In genomic region chr19:45717983-45718650, GRCh38 we compare ENCODE assay signal across 7 cellular contexts. TPM values are rescaled to one million over a fixed set of nuclear protein-coding genes. Genes with fewer than 3 reads are reported as not detected.
DNase-seq lines count a peak whose midpoint lies in the region; ATAC-seq and TF ChIP-seq lines count a peak whose summit lies in the region.
"Had no signal": no experiment of that assay in that cellular context is flagged by ENCODE, and none has a peak within 500 bp of the region (broad histone marks: within the 10 kb centered on the region; RNA-seq: fewer than 3 reads in every experiment).

No MANE protein-coding gene starts in this region.

- H3K4me3 ChIP-seq in left ventricle myocardium inferior (peak overlapping the region; percentile 75), transverse colon (peak overlapping the region; percentile 28 to 79 (median 60))

- H3K4me1 ChIP-seq in left ventricle myocardium inferior (peaks cover 30% of the 10 kb centered on the region), transverse colon (peaks cover 11 to 46% (median 24%) of the 10 kb centered on the region in 4 donors)

- no peak for ATAC-seq in GM21717 (IDR thresholded peaks at IDR 0.05; ENCODE audit: unreplicated experiment)

- intact Hi-C loops in left ventricle myocardium inferior (cut with micrococcal nuclease) (no loop called here), transverse colon (cut with DNase I; ENCODE audit: low total_unique reads) (loop anchor here (10.0 kb wide), 1 partner anchor 47 kb away; the partner anchor contains the start of gene SIX5)

- 47% methylated on average over 12 of the region's 12 CpGs; no CpG with 5 or more reads in 1 of the 2 donors for WGBS in transverse colon (ENCODE audit: low coverage in 1 of 2), 2 donors

- peak overlapping the region; percentile 95 for H3K27ac ChIP-seq in left ventricle myocardium inferior (replicated peaks)
- H3K27ac ChIP-seq in transverse colon: peak overlapping the region; percentile 89 to 95 (median 93)

- H3K9me3 ChIP-seq in left ventricle myocardium inferior (replicated peaks) (no peaks in the 10 kb centered on the region), transverse colon (no peaks in the 10 kb centered on the region)

- in situ Hi-C loops in transverse colon (cut with MboI; ENCODE audit: low pct_ligation_motif_present in 1 of 4, low pct_unique_long_range_greater_than_20kb in 1 of 4, low sequenced_read_pairs in 3 of 4): no loop called here

- TF ChIP-seq POLR2A in transverse colon (IDR thresholded peaks at IDR 0.05): no peak

- TF ChIP-seq CTCF in left ventricle myocardium inferior (IDR thresholded peaks at IDR 0.05; ENCODE audit: borderline replicate concordance) (no peak), transverse colon (IDR thresholded peaks at IDR 0.05) (no peak)

- H3K36me3 ChIP-seq in left ventricle myocardium inferior (peaks cover 12% of the 10 kb centered on the region), transverse colon (peaks cover 0 to 4% (median 2%) of the 10 kb centered on the region in 4 donors)

- peak; percentile 63 for DNase-seq in activated CD8-positive, alpha-beta memory T cell treated with anti-CD3 and anti-CD28 coated beads, Interleukin-2, amount 50 U/mL, for 48 hours
- no peak for DNase-seq in activated CD8-positive, alpha-beta memory T cell treated with anti-CD3 and anti-CD28 coated beads, Interleukin-2, amount 50 U/mL, for 4 hours
- no peak for DNase-seq in left ventricle myocardium inferior
- DNase-seq in transverse colon: no peak
- DNase-seq in NCI-H1105 (lab: John Stamatoyannopoulos, UW): no peak

- TF ChIP-seq EP300 in transverse colon (IDR thresholded peaks at IDR 0.05; ENCODE audit: low read depth): no peak

- H3K27me3 ChIP-seq in left ventricle myocardium inferior (ENCODE audit: low read depth) (no peaks in the 10 kb centered on the region), transverse colon (no peaks in the 10 kb centered on the region)

RNA-seq across cellular contexts. Expression of gene FBXO46, which starts 12.6 kb away (rescaled TPM):
- 9.4 TPM for total RNA-seq in left ventricle myocardium inferior
- total RNA-seq in transverse colon: 10 to 100 TPM; 14.1 to 40.8 (median 19.6) TPM

RNA-seq across cellular contexts. Expression of gene MEIOSIN, which starts 15.1 kb away (rescaled TPM):
- total RNA-seq in left ventricle myocardium inferior (not detected), transverse colon (not detected)
- total RNA-seq: dermis microvascular lymphatic vessel endothelial cell had no signal

RNA-seq across cellular contexts. Expression of gene QPCTL, which starts 25.7 kb away (rescaled TPM):
- total RNA-seq in left ventricle myocardium inferior (2.2 TPM), transverse colon (10 to 100 TPM in 1 of 4 donors, 1 to 10 TPM in 2, under 1 TPM in 1; 0.75 to 17.3 (median 7.2) TPM)

RNA-seq across cellular contexts. Expression of gene SNRPD2, which starts 26.4 kb away (rescaled TPM):
- total RNA-seq in left ventricle myocardium inferior: 249 TPM
- 100 to 1,000 TPM in 2 of 4 donors, 10 to 100 TPM in 2; 39.3 to 407 (median 93.4) TPM for total RNA-seq in transverse colon

RNA-seq across cellular contexts. Expression of gene GIPR, which starts 50.1 kb away (rescaled TPM):
- 4.7 TPM for total RNA-seq in left ventricle myocardium inferior
- 10 to 100 TPM; 10.1 to 40.4 (median 14.1) TPM for total RNA-seq in transverse colon
